Comparison of ENCODE assay signal across 8 cellular contexts in the genomic region with DNA sequence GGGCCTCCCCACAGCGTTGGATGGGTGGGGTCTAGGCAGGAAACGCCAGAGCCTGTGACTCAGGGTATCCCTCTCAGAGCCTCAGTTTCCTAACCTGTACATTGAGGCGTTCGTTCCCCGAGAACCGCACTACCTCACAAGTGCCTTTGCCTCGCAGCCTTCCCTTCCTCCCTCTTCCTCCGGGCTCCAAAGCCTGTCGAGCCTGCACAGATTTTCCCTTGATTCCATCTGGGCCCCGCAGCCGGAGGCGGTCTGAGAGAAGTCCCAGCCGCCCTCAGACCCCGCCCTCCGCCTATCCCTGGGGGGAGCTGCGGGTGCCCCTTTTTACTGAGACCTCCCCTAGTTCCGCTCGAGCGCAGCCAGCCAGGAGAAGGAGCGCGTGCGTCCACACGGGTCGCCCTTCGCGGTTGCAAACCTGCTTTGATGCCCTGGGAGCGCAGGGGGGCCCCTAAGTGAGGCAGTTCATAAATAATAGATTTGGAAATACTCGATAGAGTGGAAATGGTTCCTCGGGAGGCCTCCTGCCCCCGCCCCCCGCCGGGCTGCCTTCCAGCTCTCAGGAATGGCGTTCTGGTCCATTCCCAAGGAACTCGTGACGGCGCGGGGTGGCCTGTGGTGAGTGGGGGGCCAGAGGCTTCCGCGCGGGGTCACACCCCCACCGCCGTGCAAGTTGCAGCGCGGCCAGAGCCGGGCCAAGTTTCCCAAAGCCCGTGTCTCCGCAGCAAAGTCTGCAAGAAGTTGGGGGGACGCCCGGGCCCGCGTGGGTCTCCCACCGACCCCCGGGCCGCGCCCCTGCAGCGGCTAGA. TPM values are rescaled to one million over a fixed set of nuclear protein-coding genes. Genes with fewer than 3 reads are reported as not detected.
A peak's percentile ranks its signal among the peaks of the same experiment; 100 is the strongest.
DNase-seq lines count a peak whose midpoint lies in the region; ATAC-seq, FAIRE-seq and TF ChIP-seq lines count a peak whose summit lies in the region.

No MANE protein-coding gene starts in this region.

- peak overlapping the region; percentile 73 for H3K4me3 ChIP-seq in GM12878
- H3K4me3 ChIP-seq in kidney epithelial cell (ENCODE audit: low read depth, low read length): peak overlapping the region; percentile 30
- peak overlapping the region; percentile 53 to 73 (median 60) for H3K4me3 ChIP-seq in subcutaneous abdominal adipose tissue (ENCODE audit: low read depth in 1 of 5, low read length in 5 of 5)

- H4K20me1 ChIP-seq in GM12878 (ENCODE audit: control insufficient read depth, insufficient read depth): peaks cover 3% of the 10 kb centered on the region; the same call in 1 of the 2 replicates

- DNase-seq in NCI-H82 (lab: John Stamatoyannopoulos, UW) (peak; percentile 41), NCI-H82 treated with DMSO at 0.1 percent for 48 hours (lab: John Stamatoyannopoulos, UW; ENCODE audit: unreplicated experiment) (no peak), NAMALWA (ENCODE audit: low spot score) (peak; percentile 80), GM12878 (ENCODE audit: low read depth, low spot score) (no peak), kidney epithelial cell (ENCODE audit: low read depth) (no peak), NCI-H1092 (lab: John Stamatoyannopoulos, UW) (no peak)

- BruUV-seq in GM12878 (replicated peaks; lab: Mats Ljungman, UMichigan): no TSS peak

- WGBS in GM12878 (ENCODE audit: insufficient coverage, insufficient replicate concordance, low lambda C conversion rate, missing lambda C conversion rate): 2% methylated on average over 37 of the region's 56 CpGs

- H3K79me2 ChIP-seq in GM12878 (ENCODE audit: control insufficient read depth, insufficient read depth, low read length): no peaks in the 10 kb centered on the region

- H3K36me3 ChIP-seq in GM12878 (ENCODE audit: control insufficient read depth in 2 of 2, insufficient read depth in 2 of 2, low read length in 1 of 2) (no peaks in the 10 kb centered on the region), kidney epithelial cell (ENCODE audit: control insufficient read depth, insufficient read depth, low read length) (no peaks in the 10 kb centered on the region), subcutaneous abdominal adipose tissue (ENCODE audit: control insufficient read depth in 5 of 5, insufficient read depth in 5 of 5, low read length in 5 of 5) (no peaks in the 10 kb centered on the region)

- H3K4me2 ChIP-seq in GM12878 (ENCODE audit: control insufficient read depth, insufficient read depth): peak overlapping the region; percentile 93

- peak in 1 of 3 experiments; percentile 9; a peak in 2 of 6 replicates for TF ChIP-seq CTCF in GM12878 (IDR thresholded peaks at IDR 0.05 in 2 of 3, conservative IDR thresholded peaks at IDR 0.05 in 1 of 3; ENCODE audit: control insufficient read depth in 2 of 3, extremely low read depth in 1 of 3, insufficient read depth in 1 of 3, low read depth in 3 of 3, low read length in 3 of 3)
- no peak for TF ChIP-seq CTCF in kidney epithelial cell (IDR thresholded peaks at IDR 0.05; ENCODE audit: insufficient read depth, low read length, poor library complexity, severe bottlenecking)

- ATAC-seq in GM12878 (peak; percentile 30), HG03565 (IDR thresholded peaks at IDR 0.05; ENCODE audit: unreplicated experiment) (no peak)

- SMC1A ChIA-PET in GM12878 (lab: Charles Lee; ENCODE audit: uncharacterized antibody, unreplicated experiment): no interaction called here

- H3K27ac ChIP-seq in GM12878 (ENCODE audit: control insufficient read depth, insufficient read depth): no peak overlapping the region
- H3K27ac ChIP-seq in subcutaneous abdominal adipose tissue (ENCODE audit: low read depth, low read length): no peak overlapping the region

- no peaks in the 10 kb centered on the region for H3K9me3 ChIP-seq in GM12878 (replicated peaks; ENCODE audit: control insufficient read depth, insufficient read depth, low read length)
- no peaks in the 10 kb centered on the region for H3K9me3 ChIP-seq in subcutaneous abdominal adipose tissue (ENCODE audit: control insufficient read depth in 5 of 5, low read length in 5 of 5)

- CTCF ChIA-PET in GM12878 (lab: Yijun Ruan, JAX): no interaction called here

- FAIRE-seq in GM12878 (lab: Jason Lieb, UNC): no peak

- in situ Hi-C loops in GM12878 (cut with MboI): no loop called here

- H3K9ac ChIP-seq in GM12878 (ENCODE audit: control insufficient read depth, insufficient read depth, low read length) (peak overlapping the region; percentile 1; the same call in 1 of the 2 replicates), subcutaneous abdominal adipose tissue (ENCODE audit: low read length in 5 of 5) (peak overlapping the region in 2 of 5 donors; percentile 30 to 56)

- H2AFZ ChIP-seq in GM12878 (ENCODE audit: control insufficient read depth, low read depth, low read length): peak overlapping the region; percentile 28

- RAD21 ChIA-PET in GM12878 (lab: Charles Lee; ENCODE audit: unreplicated experiment): no interaction called here

- no peak for TF ChIP-seq RAD21 in GM12878 (IDR thresholded peaks at IDR 0.05; ENCODE audit: insufficient read depth, low read depth, low read length)

- intact Hi-C loops in GM12878 (cut with micrococcal nuclease; ENCODE audit: unreplicated experiment): no loop called here

- peak; percentile 43 for TF ChIP-seq POLR2A in GM12878 (IDR thresholded peaks at IDR 0.05; ENCODE audit: low read depth, low read length)

- POLR2A ChIA-PET in GM12878 (lab: Charles Lee): no interaction called here

- H3K27me3 ChIP-seq in GM12878 (replicated peaks in 1 of 2; ENCODE audit: control insufficient read depth in 2 of 2, insufficient read depth in 2 of 2, low read length in 1 of 2) (no peaks in the 10 kb centered on the region; a peak in 1 of 4 replicates), kidney epithelial cell (ENCODE audit: control insufficient read depth, insufficient read depth, low read length) (peaks cover 23% of the 10 kb centered on the region), subcutaneous abdominal adipose tissue (ENCODE audit: control insufficient read depth in 5 of 5, insufficient read depth in 4 of 5, low read length in 5 of 5) (peaks cover 0 to 7% (median 0%) of the 10 kb centered on the region in 5 donors)

- no peak for TF ChIP-seq EP300 in GM12878 (IDR thresholded peaks at IDR 0.05; ENCODE audit: borderline replicate concordance in 1 of 2, control insufficient read depth in 1 of 2, low read depth in 2 of 2, low read length in 2 of 2)

- H3K4me1 ChIP-seq in GM12878 (ENCODE audit: control insufficient read depth, insufficient read depth, low read length): peaks cover 57% of the 10 kb centered on the region
- H3K4me1 ChIP-seq in subcutaneous abdominal adipose tissue (ENCODE audit: control insufficient read depth in 5 of 5, insufficient read depth in 5 of 5, low read length in 5 of 5): peaks cover 1 to 33% (median 27%) of the 10 kb centered on the region in 5 donors

RNA-seq across cellular contexts. Expression of a gene that starts 0.7 kb away (rescaled TPM):
- 5.8 and 6.9 TPM in 2 replicates for total RNA-seq in GM12878 (2013; cell fraction: nucleolus; rRNA removed)
- 9.3 and 9.8 TPM in 2 replicates for total RNA-seq in GM12878 (2014; rRNA removed)
- 6.8 and 7.7 TPM in 2 replicates for total RNA-seq in GM12878 (2014; rRNA removed; fragmentation: Illumina TruSeq; extraction: Trizol)
- total RNA-seq in GM12878 (2021): 12.8 and 13.1 TPM in 2 replicates
- polyA plus RNA-seq in GM12878 (2011; ENCODE audit: low read depth): 2.1 TPM
- polyA plus RNA-seq in GM12878 (2011; rRNA removed): 0.17 and 0.23 TPM in 2 replicates
- 0.74 and 0.85 TPM in 2 replicates for polyA plus RNA-seq in GM12878 (2011; cell fraction: cytosol; rRNA removed)
- polyA plus RNA-seq in GM12878 (2011; cell fraction: nucleus; rRNA removed): 0.30 and 0.41 TPM in 2 replicates
- polyA plus RNA-seq in GM12878 (2012): 5.9 and 8.1 TPM in 2 replicates
- polyA plus RNA-seq in GM12878 (2014; fragmentation: Illumina TruSeq; extraction: Trizol): 1.6 and 5.8 TPM in 2 replicates
- 1 to 10 TPM in 1 of 2 experiments, under 1 TPM in 1; 0.72 to 2.5 TPM for polyA plus RNA-seq in GM12878 (2014; fragmentation: Nextera tagmentation; extraction: Ambion mirVana)
- polyA plus RNA-seq in GM12878 (2014; rRNA removed): 17.5 and 20.1 TPM in 2 replicates
- polyA plus RNA-seq in GM12878 (2016; fragmentation: Nextera tagmentation; extraction: Ambion mirVana): 1 to 10 TPM; 5.7 to 7.9 TPM
- polyA minus RNA-seq in GM12878 (2011; rRNA and poly(A)+ RNA removed): not detected in 2 replicates
- not detected in 2 replicates for polyA minus RNA-seq in GM12878 (2011; cell fraction: cytosol; rRNA and poly(A)+ RNA removed)
- not detected in 2 replicates for polyA minus RNA-seq in GM12878 (2011; cell fraction: nucleus; rRNA and poly(A)+ RNA removed)
- total RNA-seq in kidney epithelial cell: 11.6 and 13.6 TPM in 2 replicates

RNA-seq across cellular contexts. Expression of a gene that starts 49.1 kb away (rescaled TPM):
- total RNA-seq in GM12878 (2013; cell fraction: nucleolus; rRNA removed): 32.6 and 34.2 TPM in 2 replicates
- total RNA-seq in GM12878 (2014; rRNA removed) (29.4 and 29.7 TPM in 2 replicates), GM12878 (2014; rRNA removed; fragmentation: Illumina TruSeq; extraction: Trizol) (27.0 and 30.1 TPM in 2 replicates), GM12878 (2021) (34.4 and 40.1 TPM in 2 replicates), kidney epithelial cell (51.8 and 60.7 TPM in 2 replicates)
- 8.0 TPM for polyA plus RNA-seq in GM12878 (2011; ENCODE audit: low read depth)
- polyA plus RNA-seq in GM12878 (2011; rRNA removed) (19.9 and 36.9 TPM in 2 replicates), GM12878 (2014; fragmentation: Illumina TruSeq; extraction: Trizol) (14.9 and 17.8 TPM in 2 replicates), GM12878 (2014; fragmentation: Nextera tagmentation; extraction: Ambion mirVana) (10 to 100 TPM in 1 of 2 experiments, 1 to 10 TPM in 1; 7.8 to 16.5 TPM), GM12878 (2014; rRNA removed) (45.2 and 50.9 TPM in 2 replicates), GM12878 (2016; fragmentation: Nextera tagmentation; extraction: Ambion mirVana) (10 to 100 TPM; 59.8 to 62.0 TPM)
- polyA plus RNA-seq in GM12878 (2011; cell fraction: cytosol; rRNA removed): 33.4 and 45.7 TPM in 2 replicates
- polyA plus RNA-seq in GM12878 (2011; cell fraction: nucleus; rRNA removed): 30.6 and 33.4 TPM in 2 replicates
- polyA plus RNA-seq in GM12878 (2012): 11.6 and 14.6 TPM in 2 replicates
- 34.0 and 42.8 TPM in 2 replicates for polyA minus RNA-seq in GM12878 (2011; rRNA and poly(A)+ RNA removed)
- 17.5 and 20.7 TPM in 2 replicates for polyA minus RNA-seq in GM12878 (2011; cell fraction: cytosol; rRNA and poly(A)+ RNA removed)
- 14.7 and 35.0 TPM in 2 replicates for polyA minus RNA-seq in GM12878 (2011; cell fraction: nucleus; rRNA and poly(A)+ RNA removed)

RNA-seq across cellular contexts. Expression of a gene that starts 49.3 kb away (rescaled TPM):
- total RNA-seq in GM12878 (2013; cell fraction: nucleolus; rRNA removed): 57.6 and 65.4 TPM in 2 replicates
- 606 and 612 TPM in 2 replicates for total RNA-seq in GM12878 (2014; rRNA removed)
- total RNA-seq in GM12878 (2014; rRNA removed; fragmentation: Illumina TruSeq; extraction: Trizol): 473 and 480 TPM in 2 replicates
- 651 and 668 TPM in 2 replicates for total RNA-seq in GM12878 (2021)
- 399 TPM for polyA plus RNA-seq in GM12878 (2011; ENCODE audit: low read depth)
- polyA plus RNA-seq in GM12878 (2011; rRNA removed): 723 and 922 TPM in 2 replicates
- 1,082 and 1,324 TPM in 2 replicates for polyA plus RNA-seq in GM12878 (2011; cell fraction: cytosol; rRNA removed)
- polyA plus RNA-seq in GM12878 (2011; cell fraction: nucleus; rRNA removed): 520 and 608 TPM in 2 replicates
- polyA plus RNA-seq in GM12878 (2012): 712 and 748 TPM in 2 replicates
- 616 and 801 TPM in 2 replicates for polyA plus RNA-seq in GM12878 (2014; fragmentation: Illumina TruSeq; extraction: Trizol)
- 1,000 to 10,000 TPM; 1,747 to 1,889 TPM for polyA plus RNA-seq in GM12878 (2014; fragmentation: Nextera tagmentation; extraction: Ambion mirVana)
- polyA plus RNA-seq in GM12878 (2014; rRNA removed): 854 and 876 TPM in 2 replicates
- 100 to 1,000 TPM; 889 to 942 TPM for polyA plus RNA-seq in GM12878 (2016; fragmentation: Nextera tagmentation; extraction: Ambion mirVana)
- polyA minus RNA-seq in GM12878 (2011; rRNA and poly(A)+ RNA removed): 340 and 443 TPM in 2 replicates
- 106 and 140 TPM in 2 replicates for polyA minus RNA-seq in GM12878 (2011; cell fraction: cytosol; rRNA and poly(A)+ RNA removed)
- 58.5 and 67.8 TPM in 2 replicates for polyA minus RNA-seq in GM12878 (2011; cell fraction: nucleus; rRNA and poly(A)+ RNA removed)
- 720 and 850 TPM in 2 replicates for total RNA-seq in kidney epithelial cell

Comparison
In these comparisons a context has a peak if more than half of its experiments do, and no peak if none do; other contexts are left out.
1. DNase-seq: peak in NCI-H82 (single experiment) and NAMALWA (single experiment); none in NCI-H82 treated with DMSO at 0.1 percent for 48 hours (single experiment), GM12878 (single experiment), kidney epithelial cell (single experiment) and NCI-H1092 (single experiment).
2. Peak in every context shown above with its lines, with median percentiles within 50 percentile points of each other: H3K4me3 ChIP-seq.